Comparison of ENCODE assay signal across 20 cellular contexts in the genomic region with DNA sequence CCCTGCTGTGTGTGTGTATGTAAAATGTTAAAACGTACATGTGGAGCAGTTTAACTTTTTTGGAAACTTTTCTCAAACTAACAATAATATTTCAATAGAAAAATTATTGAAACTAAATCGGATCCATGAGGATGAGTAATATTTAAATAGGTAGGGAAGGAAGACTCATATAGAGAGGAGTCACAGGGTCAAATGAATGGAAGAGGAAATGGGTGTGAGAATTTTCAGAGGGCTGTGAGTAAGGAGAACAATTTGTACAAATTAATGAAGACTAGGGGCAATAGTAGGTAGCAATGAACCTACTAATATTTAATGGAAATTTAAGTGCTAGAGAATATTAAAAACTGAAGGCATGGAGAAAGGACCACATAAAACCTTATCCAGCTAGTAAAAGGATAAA.
DNase-seq lines count a peak whose midpoint lies in the region; ATAC-seq, FAIRE-seq and TF ChIP-seq lines count a peak whose summit lies in the region.
"Had no signal": no experiment of that assay in that cellular context is flagged by ENCODE, and none has a peak within 500 bp of the region (broad histone marks: within the 10 kb centered on the region; RNA-seq: fewer than 3 reads in every experiment).

No MANE protein-coding gene starts in this region.

- intact Hi-C loops in HCT116 (cut with micrococcal nuclease), result loop anchor here (5.0 kb wide), 3 partner anchors 214 to 1099 kb away; no protein-coding TSS in a partner anchor

- FAIRE-seq in bronchial epithelial cell (lab: Jason Lieb, UNC) (no peak), GM12892 (lab: Jason Lieb, UNC) (no peak)
- FAIRE-seq: GM12878, GM18507, H54 had no signal

- no peak for ATAC-seq in HCT116
- peak; percentile 69 for ATAC-seq in foreskin keratinocyte
- ATAC-seq: CD8-positive, alpha-beta T cell; GM12878 had no signal

- RAD21 ChIA-PET in HCT116 (lab: Charles Lee; ENCODE audit: low non-redundant PET in 1 of 2, low total read pairs in 2 of 2, uncharacterized antibody in 2 of 2, unreplicated experiment in 2 of 2), result no interaction called here

- no peak for TF ChIP-seq POLR2A in HCT116 (IDR thresholded peaks at IDR 0.05; ENCODE audit: borderline replicate concordance, extremely low read depth, insufficient read depth, insufficient read length)
- no peak for TF ChIP-seq POLR2A in GM12892 (IDR thresholded peaks at IDR 0.05; ENCODE audit: low read depth, low read length)

- peak overlapping the region; percentile 20 for H2AFZ ChIP-seq in HCT116 (ENCODE audit: low read depth, low read length, poor library complexity, severe bottlenecking)

- H3K27ac ChIP-seq in HCT116 (ENCODE audit: low read depth, low read length) (no peak overlapping the region), RWPE1 (no peak overlapping the region), foreskin keratinocyte (no peak overlapping the region)
- H3K27ac ChIP-seq: BLaER1, C4-2B had no signal

- no peak overlapping the region for H3K9ac ChIP-seq in HCT116 (ENCODE audit: low read length)
- H3K9ac ChIP-seq: BLaER1 had no signal

- no peaks in the 10 kb centered on the region for H3K9me2 ChIP-seq in HCT116 (ENCODE audit: insufficient read depth)

- H3K4me3 ChIP-seq in HCT116 (replicated peaks in 1 of 2; ENCODE audit: low read depth in 1 of 2, low read length in 2 of 2), result no peak overlapping the region
- no peak overlapping the region for H3K4me3 ChIP-seq in bronchial epithelial cell (ENCODE audit: low read depth, low read length)
- H3K4me3 ChIP-seq: BLaER1, GM12878, HAP-1 had no signal

- BruUV-seq in HCT116 (replicated peaks; lab: Mats Ljungman, UMichigan), result no TSS peak

- H3K27me3 ChIP-seq in HCT116 (ENCODE audit: insufficient read depth, low read length) (no peaks in the 10 kb centered on the region), bronchial epithelial cell (ENCODE audit: control insufficient read depth, insufficient read depth, low read length) (no peaks in the 10 kb centered on the region), foreskin keratinocyte (no peaks in the 10 kb centered on the region)
- H3K27me3 ChIP-seq: BLaER1 had no signal

- H3K79me2 ChIP-seq in HCT116 (ENCODE audit: insufficient read depth, low read length), result no peaks in the 10 kb centered on the region

- H4K20me1 ChIP-seq in HCT116 (ENCODE audit: insufficient read depth), result no peaks in the 10 kb centered on the region
- H4K20me1 ChIP-seq: BLaER1 had no signal

- POLR2A ChIA-PET in HCT116 (lab: Charles Lee), result no interaction called here
- POLR2A ChIA-PET in RWPE1 (lab: Yijun Ruan, JAX; ENCODE audit: low non-redundant PET), result no interaction called here

- no peak for TF ChIP-seq CTCF in HCT116 (IDR thresholded peaks at IDR 0.05 in 2 of 3, conservative IDR thresholded peaks at IDR 0.05 in 1 of 3; ENCODE audit: borderline replicate concordance in 1 of 3, insufficient read depth in 1 of 3, low read depth in 2 of 3, low read length in 2 of 3)
- TF ChIP-seq CTCF in RWPE1 (conservative IDR thresholded peaks at IDR 0.05; ENCODE audit: low read depth), result no peak
- no peak for TF ChIP-seq CTCF in bronchial epithelial cell (IDR thresholded peaks at IDR 0.05; ENCODE audit: insufficient read depth, low read length, severe bottlenecking)
- no peak for TF ChIP-seq CTCF in foreskin keratinocyte (conservative IDR thresholded peaks at IDR 0.05)

- DNase-seq in HCT116 (ENCODE audit: low read depth, low spot score) (no peak), RWPE1 (ENCODE audit: low spot score) (peak; percentile 2), bronchial epithelial cell (ENCODE audit: low read depth) (peak; percentile 67), foreskin keratinocyte (peak in 1 of 2 donors; percentile 27), NCI-H2107 (lab: John Stamatoyannopoulos, UW) (no peak), GM12892 (ENCODE audit: insufficient read length) (no peak), NCI-H748 treated with DMSO at 0.1 percent for 48 hours (lab: John Stamatoyannopoulos, UW) (no peak)
- DNase-seq: Caco-2; CD4-positive, CD25-positive, alpha-beta regulatory T cell; CD8-positive, alpha-beta T cell; DMS153; DND-41; GDM1; GOT3 had no signal

- TF ChIP-seq RAD21 in HCT116 (IDR thresholded peaks at IDR 0.05; ENCODE audit: low read depth), result no peak

- CTCF ChIA-PET in HCT116 (lab: Charles Lee) (no interaction called here), RWPE1 (lab: Yijun Ruan, JAX) (no interaction called here)

- H3K4me1 ChIP-seq in HCT116 (ENCODE audit: control insufficient read depth in 1 of 2, insufficient read depth in 2 of 2, low read length in 2 of 2) (no peaks in the 10 kb centered on the region), foreskin keratinocyte (peaks cover 11% of the 10 kb centered on the region)
- H3K4me1 ChIP-seq: BLaER1, Caco-2, HAP-1 had no signal

- H3K36me3 ChIP-seq in HCT116 (ENCODE audit: control insufficient read depth in 1 of 2, insufficient read depth in 2 of 2, low read length in 2 of 2), result no peaks in the 10 kb centered on the region
- no peaks in the 10 kb centered on the region for H3K36me3 ChIP-seq in bronchial epithelial cell (ENCODE audit: control insufficient read depth, insufficient read depth, low read length)
- H3K36me3 ChIP-seq: BLaER1, HAP-1 had no signal

- H3K4me2 ChIP-seq in HCT116 (ENCODE audit: low read length), result no peak overlapping the region
- H3K4me2 ChIP-seq: BLaER1 had no signal

- no peaks in the 10 kb centered on the region for H3K9me3 ChIP-seq in HCT116 (ENCODE audit: control insufficient read depth in 1 of 2, insufficient read depth in 1 of 2, low read depth in 1 of 2, low read length in 2 of 2)
- H3K9me3 ChIP-seq: BLaER1, Caco-2, HAP-1 had no signal

TF ChIP-seq in HCT116, 20 proteins besides CTCF, POLR2A, EP300 and RAD21:
- TF ChIP-seq SRF (IDR thresholded peaks at IDR 0.05; ENCODE audit: low read depth) (no peak), POLR2AphosphoS5 (IDR thresholded peaks at IDR 0.05; ENCODE audit: low read depth, low read length) (no peak), ZFX (IDR thresholded peaks at IDR 0.05) (no peak), EZH2 (IDR thresholded peaks at IDR 0.05) (no peak), ZBTB33 (IDR thresholded peaks at IDR 0.05; ENCODE audit: extremely low read depth, insufficient replicate concordance, low read length) (no peak), EGR1 (IDR thresholded peaks at IDR 0.05; ENCODE audit: low read depth) (no peak), ELF1 (IDR thresholded peaks at IDR 0.05; ENCODE audit: borderline replicate concordance, low read depth) (no peak), MAX (IDR thresholded peaks at IDR 0.05) (no peak)

Comparison
In these comparisons a context has a peak if more than half of its experiments do, and no peak if none do; other contexts are left out.
1. DNase-seq: peak in RWPE1 (single experiment) and bronchial epithelial cell (single experiment); none in HCT116 (single experiment), NCI-H2107 (single experiment), GM12892 (single experiment) and NCI-H748 treated with DMSO at 0.1 percent for 48 hours (single experiment).